In genomic region chr1:6393400-6394187, GRCh38 we compare ENCODE assay signal across 8 cellular contexts. TPM values are rescaled to one million over a fixed set of nuclear protein-coding genes. Genes with fewer than 3 reads are reported as not detected.
DNase-seq lines count a peak whose midpoint lies in the region; ATAC-seq and TF ChIP-seq lines count a peak whose summit lies in the region.

Gene ACOT7, minus strand, starts transcription at chr1:6393767. Its CDS starts 368 bp downstream, at chr1:6393399.

- H3K4me3 ChIP-seq in esophagus squamous epithelium, result peak within 1 kb of the TSS; percentile 49 to 81 (median 75)

- H3K9me3 ChIP-seq in esophagus squamous epithelium, result no peaks in the 10 kb centered on the region

- peaks cover 3% of the 10 kb centered on the region for H3K27me3 Mint-ChIP-seq in IgD-negative memory B cell
- peaks cover under 1 to 23% (median 8%) of the 10 kb centered on the region in 3 donors for H3K27me3 Mint-ChIP-seq in naive B cell
- peaks cover 23% of the 10 kb centered on the region for H3K27me3 Mint-ChIP-seq in stimulated activated memory B cell treated with anti-CD40 and anti-IgM and Interleukin-4, amounts not matched to agents 10 μg/mL and 1 μg/mL and 100 μg/mL, for 72 hours

- peak in 2 of 4 donors; percentile 76 to 83 for TF ChIP-seq POLR2A in esophagus squamous epithelium (IDR thresholded peaks at IDR 0.05)

- H3K27ac Mint-ChIP-seq in IgD-negative memory B cell (peak within 1 kb of the TSS; percentile 91 to 97 (median 96)), naive B cell (peak within 1 kb of the TSS; percentile 80 to 97 (median 96))
- peak within 1 kb of the TSS; percentile 86 for H3K27ac Mint-ChIP-seq in stimulated activated memory B cell treated with anti-CD40 and anti-IgM and Interleukin-4, amounts not matched to agents 10 μg/mL and 1 μg/mL and 100 μg/mL, for 72 hours

- peak in 3 of 6 experiments; percentile 17 to 40 (median 29) for TF ChIP-seq CTCF in esophagus squamous epithelium (IDR thresholded peaks at IDR 0.05)

- H3K4me1 ChIP-seq in esophagus squamous epithelium, result peaks cover 13 to 36% (median 16%) of the 10 kb centered on the region in 3 donors

- ATAC-seq in GM21529 (IDR thresholded peaks at IDR 0.05; ENCODE audit: unreplicated experiment), result peak; percentile 77
- peak; percentile 81 to 84 for ATAC-seq in naive B cell (ENCODE audit: low read depth in 2 of 2)
- ATAC-seq in stimulated activated memory B cell treated with anti-CD40 and anti-IgM and Interleukin-4, amounts not matched to agents 10 μg/mL and 1 μg/mL and 100 μg/mL, for 72 hours, result peak; percentile 95

- peak within 1 kb of the TSS; percentile 95 to 99 (median 98) for H3K27ac ChIP-seq in esophagus squamous epithelium

- no peaks in the 10 kb centered on the region for H3K36me3 Mint-ChIP-seq in IgD-negative memory B cell
- H3K36me3 Mint-ChIP-seq in naive B cell, result no peaks in the 10 kb centered on the region
- no peaks in the 10 kb centered on the region for H3K36me3 Mint-ChIP-seq in stimulated activated memory B cell treated with anti-CD40 and anti-IgM and Interleukin-4, amounts not matched to agents 10 μg/mL and 1 μg/mL and 100 μg/mL, for 72 hours

- WGBS in esophagus squamous epithelium, 2 donors, result 0 to 1% methylated on average over 11 to 14 of the region's 87 CpGs

- H3K4me1 Mint-ChIP-seq in IgD-negative memory B cell, result peaks cover 10 to 13% (median 11%) of the 10 kb centered on the region in 3 donors
- peaks cover 7 to 21% (median 14%) of the 10 kb centered on the region in 3 donors for H3K4me1 Mint-ChIP-seq in naive B cell
- peaks cover 14% of the 10 kb centered on the region for H3K4me1 Mint-ChIP-seq in stimulated activated memory B cell treated with anti-CD40 and anti-IgM and Interleukin-4, amounts not matched to agents 10 μg/mL and 1 μg/mL and 100 μg/mL, for 72 hours

- H3K36me3 ChIP-seq in esophagus squamous epithelium, result no peaks in the 10 kb centered on the region

- DNase-seq in DMS53 (lab: John Stamatoyannopoulos, UW) (peak; percentile 96), esophagus squamous epithelium (lab: John Stamatoyannopoulos, UW) (peak; percentile 40), naive B cell (peak; percentile 89)
- DNase-seq in activated T-cell treated with anti-CD3 and anti-CD28 coated beads, Interleukin-2, amount 50 U/mL, for 48 hours, result peak; percentile 95

- no peaks in the 10 kb centered on the region for H3K27me3 ChIP-seq in esophagus squamous epithelium

- intact Hi-C loops in esophagus squamous epithelium (cut with DNase I), result no loop called here

- H3K9me3 Mint-ChIP-seq in IgD-negative memory B cell, result no peaks in the 10 kb centered on the region
- H3K9me3 Mint-ChIP-seq in naive B cell, result no peaks in the 10 kb centered on the region
- no peaks in the 10 kb centered on the region for H3K9me3 Mint-ChIP-seq in stimulated activated memory B cell treated with anti-CD40 and anti-IgM and Interleukin-4, amounts not matched to agents 10 μg/mL and 1 μg/mL and 100 μg/mL, for 72 hours

- H3K4me3 Mint-ChIP-seq in IgD-negative memory B cell (peak within 1 kb of the TSS; percentile 85 to 96 (median 92)), naive B cell (peak within 1 kb of the TSS; percentile 77 to 94 (median 92))
- H3K4me3 Mint-ChIP-seq in stimulated activated memory B cell treated with anti-CD40 and anti-IgM and Interleukin-4, amounts not matched to agents 10 μg/mL and 1 μg/mL and 100 μg/mL, for 72 hours, result peak within 1 kb of the TSS; percentile 88

TF ChIP-seq in PFSK-1, 5 proteins besides CTCF, POLR2A, EP300 and RAD21:
- peak; percentile 66; the same call in 1 of the 2 replicates for TF ChIP-seq TAF1 (IDR thresholded peaks at IDR 0.05; ENCODE audit: borderline replicate concordance, insufficient read depth, low read length)
- TF ChIP-seq REST (IDR thresholded peaks at IDR 0.05; ENCODE audit: insufficient read depth in 1 of 2, low read depth in 2 of 2, low read length in 2 of 2), result no peak
- no peak; the same call in 1 of the 2 replicates for TF ChIP-seq SIN3A (IDR thresholded peaks at IDR 0.05; ENCODE audit: borderline replicate concordance, insufficient read depth, low read length)
- TF ChIP-seq POLR2AphosphoS5 (IDR thresholded peaks at IDR 0.05; ENCODE audit: low read depth, low read length), result peak; percentile 63; the same call in 1 of the 2 replicates
- peak; percentile 56 for TF ChIP-seq FOXP2 (optimal IDR thresholded peaks at IDR 0.05; ENCODE audit: borderline replicate concordance, extremely low read depth, extremely low read length, insufficient read depth)
TF ChIP-seq in PFSK-1: peak in this region for 3.

RNA-seq across cellular contexts. Expression of gene ACOT7, which starts in this region (rescaled TPM):
- 3.8 TPM for polyA plus RNA-seq in IgD-negative memory B cell
- polyA plus RNA-seq in PFSK-1 (2012; ENCODE audit: insufficient read length, low read depth), result 260 TPM
- total RNA-seq in esophagus squamous epithelium, result 10 to 100 TPM; 23.5 to 50.7 (median 39.0) TPM
- polyA plus RNA-seq in naive B cell (ENCODE audit: low read depth in 6 of 6), result 1 to 10 TPM; 1.8 to 3.7 (median 2.9) TPM

Comparison
In these comparisons a context has a peak if more than half of its experiments do, and no peak if none do; other contexts are left out.
1. Peak in every context shown above with its lines: DNase-seq, ATAC-seq, H3K4me3 ChIP-seq and H3K27ac ChIP-seq.
2. DNase-seq: peak in every context shown above with its lines; median percentile 96 in DMS53; 95 in activated T-cell treated with anti-CD3 and anti-CD28 coated beads, Interleukin-2, amount 50 U/mL, for 48 hours; 89 in naive B cell; 40 in esophagus squamous epithelium.